ENCODE assay signal across 15 cellular contexts in the genomic region with DNA sequence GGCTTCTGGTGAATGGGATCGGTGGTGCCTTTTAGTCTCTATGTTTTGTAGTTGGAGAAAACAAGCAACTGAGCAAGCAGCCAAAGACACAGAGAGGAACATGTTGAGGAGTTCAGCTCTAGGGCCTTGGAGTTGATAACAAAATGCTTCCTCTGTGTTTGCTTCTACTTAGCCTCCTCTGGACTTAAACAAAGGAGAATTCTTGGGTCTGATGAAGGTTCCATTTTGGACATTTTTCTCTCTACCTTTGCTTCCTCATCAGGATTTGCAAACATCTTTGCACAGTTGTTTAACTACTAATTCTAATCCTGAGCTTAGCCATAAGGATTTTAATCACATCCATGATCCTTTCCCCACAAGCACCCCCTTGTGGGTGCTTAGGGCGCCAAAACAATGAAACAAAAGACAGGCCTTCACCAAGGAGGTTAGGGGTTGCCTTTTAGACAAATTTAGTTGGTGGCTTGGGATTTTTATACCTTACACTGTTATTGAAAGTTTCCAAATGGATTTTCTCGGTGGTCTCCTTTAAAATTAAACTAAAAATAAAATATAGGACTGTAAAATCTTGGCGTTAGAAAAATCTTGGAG.
DNase-seq lines count a peak whose midpoint lies in the region; ATAC-seq and TF ChIP-seq lines count a peak whose summit lies in the region.
"Had no signal": no experiment of that assay in that cellular context is flagged by ENCODE, and none has a peak within 500 bp of the region (broad histone marks: within the 10 kb centered on the region; RNA-seq: fewer than 3 reads in every experiment).

No MANE protein-coding gene starts in this region.

- H3K4me1 Mint-ChIP-seq in Caco-2 (ENCODE audit: low read depth, unreplicated experiment): peaks cover 7% of the 10 kb centered on the region

- WGBS in aorta, 2 donors: 49 to 51% methylated on average over 4 of the region's 4 CpGs

- H3K4me3 ChIP-seq in Caco-2 (ENCODE audit: low read depth, low read length) (no peak overlapping the region), adipocyte (ENCODE audit: low read length) (no peak overlapping the region), aorta (ENCODE audit: low read length in 2 of 2) (no peak overlapping the region)

- no peaks in the 10 kb centered on the region for H3K9me3 ChIP-seq in Caco-2
- H3K9me3 ChIP-seq in adipocyte (ENCODE audit: control insufficient read depth, low read length): no peaks in the 10 kb centered on the region
- no peaks in the 10 kb centered on the region for H3K9me3 ChIP-seq in aorta (ENCODE audit: control insufficient read depth, low read length)

- H3K36me3 ChIP-seq in Caco-2 (ENCODE audit: control insufficient read depth, insufficient read depth, low read length) (no peaks in the 10 kb centered on the region), adipocyte (ENCODE audit: control insufficient read depth, insufficient read depth, low read length, severe bottlenecking) (no peaks in the 10 kb centered on the region), aorta (ENCODE audit: control insufficient read depth in 1 of 2, insufficient read depth in 2 of 2, low read length in 1 of 2) (no peaks in the 10 kb centered on the region)

- no peak overlapping the region for H3K27ac ChIP-seq in aorta (ENCODE audit: low read depth in 1 of 2, low read length in 2 of 2)

- no peak overlapping the region for H3K9ac ChIP-seq in adipocyte (ENCODE audit: low read length)

- no peaks in the 10 kb centered on the region for H3K36me3 Mint-ChIP-seq in Caco-2 (ENCODE audit: insufficient read depth, unreplicated experiment)
- H3K36me3 Mint-ChIP-seq: IgD-negative memory B cell had no signal

- H3K27me3 ChIP-seq in Caco-2 (replicated peaks; ENCODE audit: control insufficient read depth, insufficient read depth, low read length) (no peaks in the 10 kb centered on the region), adipocyte (replicated peaks; ENCODE audit: control insufficient read depth, insufficient read depth, low read length) (peaks cover 6% of the 10 kb centered on the region), aorta (ENCODE audit: control insufficient read depth in 1 of 2, insufficient read depth in 2 of 2, low read length in 1 of 2) (no peaks in the 10 kb centered on the region)

- CTCF ChIA-PET in Caco-2 (lab: Charles Lee): interaction anchor here (1.0 kb wide), 1 partner anchor 13 kb away, joined by 5 read pairs; no protein-coding TSS in a partner anchor

- H3K27ac Mint-ChIP-seq in Caco-2 (ENCODE audit: unreplicated experiment): no peak overlapping the region
- H3K27ac Mint-ChIP-seq: activated T-helper 2 cell treated with anti-CD3 and anti-CD28 coated beads, Interferon-gamma antibody, Interleukin-2, Interleukin-4, amounts not matched to agents 10 μg/mL and 5 μg/mL and 100 μg/mL, durations not matched to agents 14 hours and 24 hours and 36 hours had no signal

- no peak overlapping the region for H3K4me3 Mint-ChIP-seq in Caco-2 (ENCODE audit: unreplicated experiment)
- H3K4me3 Mint-ChIP-seq: IgD-negative memory B cell had no signal

- TF ChIP-seq CTCF in Caco-2 (IDR thresholded peaks at IDR 0.05; ENCODE audit: insufficient read depth in 1 of 2, low read depth in 1 of 2, low read length in 1 of 2, severe bottlenecking in 1 of 2, unreplicated experiment in 1 of 2): peak; percentile 40 to 48

- DNase-seq in Caco-2 (no peak), HT-29 (ENCODE audit: low spot score) (peak; percentile 9), adipocyte (ENCODE audit: low read depth) (peak; percentile 3), midbrain (lab: John Stamatoyannopoulos, UW) (peak; percentile 40), KG1 (lab: John Stamatoyannopoulos, UW) (no peak), ecto neural progenitor cell (ENCODE audit: low spot score) (no peak), aorta (no peak)
- DNase-seq: EL; left colon; NCI-H2107; SIG-M5; stimulated activated naive CD4-positive, alpha-beta T cell had no signal

- intact Hi-C loops in Caco-2 (cut with micrococcal nuclease; ENCODE audit: unreplicated experiment) (no loop called here), aorta (cut with DNase I) (no loop called here)

- no peaks in the 10 kb centered on the region for H3K27me3 Mint-ChIP-seq in Caco-2 (ENCODE audit: insufficient read depth, unreplicated experiment)

- H3K9me3 Mint-ChIP-seq in Caco-2 (ENCODE audit: unreplicated experiment): no peaks in the 10 kb centered on the region
- H3K9me3 Mint-ChIP-seq: activated T-helper 2 cell treated with anti-CD3 and anti-CD28 coated beads, Interferon-gamma antibody, Interleukin-2, Interleukin-4, amounts not matched to agents 10 μg/mL and 5 μg/mL and 100 μg/mL, durations not matched to agents 14 hours and 24 hours and 36 hours had no signal

- H3K4me1 ChIP-seq in Caco-2 (no peaks in the 10 kb centered on the region), adipocyte (ENCODE audit: control insufficient read depth, insufficient read depth, low read length) (peaks cover 1% of the 10 kb centered on the region), aorta (ENCODE audit: control insufficient read depth in 1 of 2, insufficient read depth in 2 of 2, low read length in 2 of 2) (no peaks in the 10 kb centered on the region)

- POLR2A ChIA-PET in Caco-2 (lab: Charles Lee): no interaction called here

- ATAC-seq in aorta (ENCODE audit: low FRiP score) (no peak), GM18858 (IDR thresholded peaks at IDR 0.05; ENCODE audit: unreplicated experiment) (no peak)
- ATAC-seq: left colon had no signal

- BruUV-seq in Caco-2 (replicated peaks; lab: Mats Ljungman, UMichigan): no TSS peak

Comparison
In these comparisons a context has a peak if more than half of its experiments do, and no peak if none do; other contexts are left out.
1. DNase-seq: peak in HT-29 (single experiment), adipocyte (single experiment) and midbrain (single experiment); none in Caco-2 (0 of 2), KG1 (single experiment), ecto neural progenitor cell (single experiment) and aorta (0 of 2).